ENCODE assay signal across 17 cellular contexts in the genomic region with DNA sequence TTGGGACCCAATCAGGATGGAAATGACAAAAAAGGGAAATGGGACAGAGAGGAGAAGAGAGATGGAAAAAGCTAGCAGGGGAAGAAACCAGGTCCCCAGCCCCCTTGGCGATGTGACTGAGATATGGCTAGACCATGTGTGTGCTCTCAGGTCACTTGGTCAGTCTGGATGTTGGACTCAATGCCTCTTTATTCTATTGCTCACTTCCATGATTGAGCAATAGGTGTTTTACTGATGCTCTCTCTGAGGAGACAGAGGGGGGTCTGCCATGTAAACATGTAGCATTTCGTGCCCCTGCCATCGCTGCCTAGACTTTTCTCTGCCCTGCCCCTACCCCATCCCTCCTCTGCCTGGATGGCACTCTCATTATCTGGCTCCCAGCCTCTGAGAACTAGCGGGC.
DNase-seq lines count a peak whose midpoint lies in the region; ATAC-seq, FAIRE-seq and TF ChIP-seq lines count a peak whose summit lies in the region.
"Had no signal": no experiment of that assay in that cellular context is flagged by ENCODE, and none has a peak within 500 bp of the region (broad histone marks: within the 10 kb centered on the region; RNA-seq: fewer than 3 reads in every experiment).

No MANE protein-coding gene starts in this region.

- TF ChIP-seq EP300 in K562 (IDR thresholded peaks at IDR 0.05; ENCODE audit: low read length): no peak

- peaks cover 29% of the 10 kb centered on the region for H3F3A ChIP-seq in neural progenitor cell (ENCODE audit: low read depth)

- no peak overlapping the region for H3K4me3 Mint-ChIP-seq in neural progenitor cell
- H3K4me3 Mint-ChIP-seq: B cell; CD8-positive, alpha-beta memory T cell had no signal

- peaks cover 3% of the 10 kb centered on the region for H3K9me3 Mint-ChIP-seq in neural progenitor cell
- H3K9me3 Mint-ChIP-seq: CD8-positive, alpha-beta memory T cell had no signal

- no peaks in the 10 kb centered on the region for H4K20me1 ChIP-seq in BLaER1
- no peaks in the 10 kb centered on the region for H4K20me1 ChIP-seq in K562 (replicated peaks; ENCODE audit: control insufficient read depth, insufficient read depth, low read length)
- no peaks in the 10 kb centered on the region for H4K20me1 ChIP-seq in neural progenitor cell (ENCODE audit: low read depth)

- H3K9me3 ChIP-seq in BLaER1 (no peaks in the 10 kb centered on the region), K562 (replicated peaks; ENCODE audit: control insufficient read depth, insufficient read depth, low read depth, low read length) (no peaks in the 10 kb centered on the region), neural progenitor cell (ENCODE audit: low read depth) (no peaks in the 10 kb centered on the region), right atrium auricular region (no peaks in the 10 kb centered on the region)
- H3K9me3 ChIP-seq: Caco-2, HAP-1 had no signal

- ATAC-seq in HG02798 (IDR thresholded peaks at IDR 0.05; ENCODE audit: poor library complexity, unreplicated experiment) (peak; percentile 4), K562 (no peak), HG03159 (IDR thresholded peaks at IDR 0.05; ENCODE audit: unreplicated experiment) (no peak)

- in situ Hi-C loops in K562 (cut with MboI): no loop called here

- H3K27ac ChIP-seq in BLaER1 (peak overlapping the region; percentile 24), K562 (ENCODE audit: extremely low read depth, low read depth, low read length) (no peak overlapping the region), neural progenitor cell (peak overlapping the region; percentile 78), right atrium auricular region (no peak overlapping the region)
- H3K27ac ChIP-seq: HL-60 had no signal

- H3K79me2 ChIP-seq in K562 (ENCODE audit: control insufficient read depth, insufficient read depth, low read length) (no peaks in the 10 kb centered on the region), neural progenitor cell (ENCODE audit: low read depth) (no peaks in the 10 kb centered on the region)

- intact Hi-C loops in K562 (cut with micrococcal nuclease): no loop called here

- H3K27me3 Mint-ChIP-seq in neural progenitor cell (ENCODE audit: insufficient read depth, low read depth): peaks cover 12% of the 10 kb centered on the region

- H3K4me1 Mint-ChIP-seq in neural progenitor cell: peaks cover 48% of the 10 kb centered on the region
- H3K4me1 Mint-ChIP-seq: B cell; CD8-positive, alpha-beta memory T cell had no signal

- 11% methylated on average over 4 of the region's 4 CpGs for WGBS in K562 (ENCODE audit: insufficient coverage, low coverage, missing lambda C conversion rate)

- DNase-seq in K562 (ENCODE audit: extremely low read depth in 1 of 4, low spot score in 3 of 4): no peak
- DNase-seq in neural progenitor cell (ENCODE audit: low spot score): no peak
- DNase-seq in C1 segment of cervical spinal cord (lab: John Stamatoyannopoulos, UW): no peak
- no peak for DNase-seq in right atrium auricular region (ENCODE audit: low spot score)
- DNase-seq: ACHN; Caco-2; CD8-positive, alpha-beta memory T cell; DND-41; GDM1; GOT3; KG1 had no signal

- peak overlapping the region; percentile 27; the same call in 1 of the 2 replicates for H3K9ac ChIP-seq in BLaER1
- H3K9ac ChIP-seq in K562 (ENCODE audit: insufficient read depth in 1 of 2, low read depth in 2 of 2, low read length in 2 of 2): no peak overlapping the region
- H3K9ac ChIP-seq in neural progenitor cell: no peak overlapping the region

- H3K4me2 ChIP-seq in BLaER1 (peak overlapping the region; percentile 82), K562 (ENCODE audit: insufficient read depth, low read length) (no peak overlapping the region), neural progenitor cell (peak overlapping the region; percentile 68)

- H3K27ac Mint-ChIP-seq in neural progenitor cell: peak overlapping the region; percentile 46
- H3K27ac Mint-ChIP-seq: B cell; CD8-positive, alpha-beta memory T cell had no signal

- CTCF ChIA-PET in K562 (lab: Yijun Ruan, JAX; ENCODE audit: low intra/inter-chr PET ratio): no interaction called here

- TF ChIP-seq CTCF in K562 (IDR thresholded peaks at IDR 0.05 in 2 of 3, conservative IDR thresholded peaks at IDR 0.05 in 1 of 3; ENCODE audit: insufficient read depth in 2 of 3, low read depth in 1 of 3, low read length in 3 of 3) (no peak), neural progenitor cell (IDR thresholded peaks at IDR 0.05) (no peak), right atrium auricular region (IDR thresholded peaks at IDR 0.05) (no peak)

- no peaks in the 10 kb centered on the region for H3K9me1 ChIP-seq in K562 (ENCODE audit: control insufficient read depth, insufficient read depth, low read length)

- peaks cover 2% of the 10 kb centered on the region for H3K36me3 Mint-ChIP-seq in neural progenitor cell
- H3K36me3 Mint-ChIP-seq: CD8-positive, alpha-beta memory T cell had no signal

- H3K36me3 ChIP-seq in BLaER1: no peaks in the 10 kb centered on the region
- H3K36me3 ChIP-seq in K562 (ENCODE audit: control insufficient read depth, insufficient read depth, low read length): no peaks in the 10 kb centered on the region
- H3K36me3 ChIP-seq in neural progenitor cell: no peaks in the 10 kb centered on the region
- no peaks in the 10 kb centered on the region for H3K36me3 ChIP-seq in right atrium auricular region
- H3K36me3 ChIP-seq: HAP-1 had no signal

- no peak overlapping the region for H2AFZ ChIP-seq in K562 (ENCODE audit: low read depth, low read length)
- no peak overlapping the region for H2AFZ ChIP-seq in neural progenitor cell (replicated peaks)

- no peak for TF ChIP-seq RAD21 in K562 (CRISPR knock-in tag; conservative IDR thresholded peaks at IDR 0.05 in 1 of 2, IDR thresholded peaks at IDR 0.05 in 1 of 2)

- H3K4me3 ChIP-seq in BLaER1 (peak overlapping the region; percentile 39), K562 (no peak overlapping the region), neural progenitor cell (no peak overlapping the region), right atrium auricular region (no peak overlapping the region)
- H3K4me3 ChIP-seq: HAP-1 had no signal

- FAIRE-seq in K562 (lab: Jason Lieb, UNC): no peak

- H3K27me3 ChIP-seq in BLaER1 (no peaks in the 10 kb centered on the region), K562 (ENCODE audit: control insufficient read depth in 2 of 2, insufficient read depth in 2 of 2, low read length in 2 of 2) (peaks cover 13 to 39% of the 10 kb centered on the region in 2 experiments), neural progenitor cell (no peaks in the 10 kb centered on the region), right atrium auricular region (no peaks in the 10 kb centered on the region)

- no peak for TF ChIP-seq POLR2A in K562 (conservative IDR thresholded peaks at IDR 0.05)

- BruUV-seq in K562 (replicated peaks; lab: Mats Ljungman, UMichigan): no TSS peak

- H3K4me1 ChIP-seq in BLaER1 (peaks cover 28% of the 10 kb centered on the region), K562 (replicated peaks in 1 of 2; ENCODE audit: control insufficient read depth in 2 of 2, insufficient read depth in 2 of 2, low read length in 2 of 2) (peaks cover 0 to 17% of the 10 kb centered on the region in 2 experiments; a peak in 3 of 5 replicates), neural progenitor cell (peaks cover 32% of the 10 kb centered on the region), right atrium auricular region (no peaks in the 10 kb centered on the region)
- H3K4me1 ChIP-seq: Caco-2 had no signal

- POLR2A ChIA-PET in K562 (lab: Yijun Ruan, JAX): no interaction called here

TF ChIP-seq in K562, 482 proteins besides CTCF, POLR2A, EP300 and RAD21 (continues in another document):
- TF ChIP-seq MECOM (CRISPR knock-in tag; IDR thresholded peaks at IDR 0.05) (no peak), NFIC (IDR thresholded peaks at IDR 0.05) (no peak), ZNF785 (CRISPR knock-in tag; IDR thresholded peaks at IDR 0.05) (no peak), CEBPB (tag; IDR thresholded peaks at IDR 0.05) (peak; percentile 49), PTTG1 (tag; IDR thresholded peaks at IDR 0.05; ENCODE audit: low read depth) (no peak)
- TF ChIP-seq, protein P1, sequence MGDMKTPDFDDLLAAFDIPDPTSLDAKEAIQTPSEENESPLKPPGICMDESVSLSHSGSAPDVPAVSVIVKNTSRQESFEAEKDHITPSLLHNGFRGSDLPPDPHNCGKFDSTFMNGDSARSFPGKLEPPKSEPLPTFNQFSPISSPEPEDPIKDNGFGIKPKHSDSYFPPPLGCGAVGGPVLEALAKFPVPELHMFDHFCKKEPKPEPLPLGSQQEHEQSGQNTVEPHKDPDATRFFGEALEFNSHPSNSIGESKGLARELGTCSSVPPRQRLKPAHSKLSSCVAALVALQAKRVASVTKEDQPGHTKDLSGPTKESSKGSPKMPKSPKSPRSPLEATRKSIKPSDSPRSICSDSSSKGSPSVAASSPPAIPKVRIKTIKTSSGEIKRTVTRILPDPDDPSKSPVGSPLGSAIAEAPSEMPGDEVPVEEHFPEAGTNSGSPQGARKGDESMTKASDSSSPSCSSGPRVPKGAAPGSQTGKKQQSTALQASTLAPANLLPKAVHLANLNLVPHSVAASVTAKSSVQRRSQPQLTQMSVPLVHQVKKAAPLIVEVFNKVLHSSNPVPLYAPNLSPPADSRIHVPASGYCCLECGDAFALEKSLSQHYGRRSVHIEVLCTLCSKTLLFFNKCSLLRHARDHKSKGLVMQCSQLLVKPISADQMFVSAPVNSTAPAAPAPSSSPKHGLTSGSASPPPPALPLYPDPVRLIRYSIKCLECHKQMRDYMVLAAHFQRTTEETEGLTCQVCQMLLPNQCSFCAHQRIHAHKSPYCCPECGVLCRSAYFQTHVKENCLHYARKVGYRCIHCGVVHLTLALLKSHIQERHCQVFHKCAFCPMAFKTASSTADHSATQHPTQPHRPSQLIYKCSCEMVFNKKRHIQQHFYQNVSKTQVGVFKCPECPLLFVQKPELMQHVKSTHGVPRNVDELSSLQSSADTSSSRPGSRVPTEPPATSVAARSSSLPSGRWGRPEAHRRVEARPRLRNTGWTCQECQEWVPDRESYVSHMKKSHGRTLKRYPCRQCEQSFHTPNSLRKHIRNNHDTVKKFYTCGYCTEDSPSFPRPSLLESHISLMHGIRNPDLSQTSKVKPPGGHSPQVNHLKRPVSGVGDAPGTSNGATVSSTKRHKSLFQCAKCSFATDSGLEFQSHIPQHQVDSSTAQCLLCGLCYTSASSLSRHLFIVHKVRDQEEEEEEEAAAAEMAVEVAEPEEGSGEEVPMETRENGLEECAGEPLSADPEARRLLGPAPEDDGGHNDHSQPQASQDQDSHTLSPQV (IDR thresholded peaks at IDR 0.05): no peak

Comparison
In these comparisons a context has a peak if more than half of its experiments do, and no peak if none do; other contexts are left out.
1. H3K27ac ChIP-seq: peak in BLaER1 (single experiment) and neural progenitor cell (single experiment); none in K562 (single experiment) and right atrium auricular region (0 of 2).